32 cellular contexts compared by ENCODE assay signal in genomic region chr6:110856296-110856695, GRCh38.
"Had no signal": no experiment of that assay in that cellular context is flagged by ENCODE, and none has a peak within 500 bp of the region (broad histone marks: within the 10 kb centered on the region; RNA-seq: fewer than 3 reads in every experiment).

No MANE protein-coding gene starts in this region.

- H3K4me3 ChIP-seq: esophagus muscularis mucosa, gastrocnemius medialis, hepatocyte, pancreas, prostate gland, sigmoid colon, smooth muscle cell, stomach, tibial artery, upper lobe of right lung had no signal

- DNase-seq: activated CD4-positive, alpha-beta memory T cell treated with anti-CD3 and anti-CD28 coated beads for 36 hours; activated CD4-positive, alpha-beta T cell treated with anti-CD3 and anti-CD28 coated beads, Interleukin-2, amount 10 ng/mL, durations not matched to agents 24 days and 14 days; activated CD4-positive, CD25-positive, alpha-beta regulatory T cell treated with anti-CD3 and anti-CD28 coated beads, Interleukin-2, amount 50 U/mL, for 72 hours; activated CD8-positive, alpha-beta memory T cell treated with anti-CD3 and anti-CD28 coated beads, Interleukin-2, amount 50 U/mL, for 4 hours; activated gamma-delta T cell; activated naive CD4-positive, alpha-beta T cell treated with anti-CD3 and anti-CD28 coated beads, Interleukin-2, amount 10 ng/mL, durations not matched to agents 7 days and 5 days; activated naive CD8-positive, alpha-beta T cell treated with anti-CD3 and anti-CD28 coated beads, Interleukin-2, amount 10 ng/mL, durations not matched to agents 7 days and 5 days; activated T-cell treated with anti-CD3 and anti-CD28 coated beads, Interleukin-2, amount 50 U/mL, for 1 hour; amniotic stem cell; caudate nucleus; dermis blood vessel endothelial cell; effector CD4-positive, alpha-beta T cell; gastrocnemius medialis; left colon; naive B cell; nephron progenitor cell; pancreas; retina; sigmoid colon; stimulated activated CD4-positive, alpha-beta T cell treated with anti-CD3 and anti-CD28 coated beads, Interleukin-1b, Interleukin-23, amount 100 ng/mL, for 48 hours; stimulated activated CD4-positive, alpha-beta T cell treated with anti-CD3 and anti-CD28 coated beads, Interleukin-4, amount 100 ng/mL, for 4 hours; stimulated activated CD8-positive, alpha-beta memory T cell treated with anti-CD3 and anti-CD28 coated beads, Interleukin-4, amount 100 ng/mL, for 48 hours; stomach; tibial artery; upper lobe of right lung had no signal

- ATAC-seq: gastrocnemius medialis; left colon; pancreas; stimulated activated memory B cell treated with anti-CD40 and anti-IgM and Interleukin-4, amounts not matched to agents 10 μg/mL and 1 μg/mL and 100 μg/mL, for 72 hours; upper lobe of right lung had no signal

- H3K27me3 Mint-ChIP-seq: activated CD4-positive, alpha-beta memory T cell treated with anti-CD3 and anti-CD28 coated beads for 36 hours; activated CD4-positive, alpha-beta T cell treated with anti-CD3 and anti-CD28 coated beads, Interleukin-2, amount 10 ng/mL, durations not matched to agents 24 days and 14 days; activated naive CD8-positive, alpha-beta T cell treated with anti-CD3 and anti-CD28 coated beads, Interleukin-2, amount 10 ng/mL, durations not matched to agents 7 days and 5 days; naive B cell; stimulated activated memory B cell treated with anti-CD40 and anti-IgM and Interleukin-4, amounts not matched to agents 10 μg/mL and 1 μg/mL and 100 μg/mL, for 72 hours had no signal

- H3K9me3 Mint-ChIP-seq: activated CD4-positive, alpha-beta memory T cell treated with anti-CD3 and anti-CD28 coated beads for 36 hours; activated CD4-positive, alpha-beta T cell treated with anti-CD3 and anti-CD28 coated beads, Interleukin-2, amount 10 ng/mL, durations not matched to agents 24 days and 14 days; activated naive CD4-positive, alpha-beta T cell treated with anti-CD3 and anti-CD28 coated beads, Interleukin-2, amount 10 ng/mL, durations not matched to agents 7 days and 5 days; activated naive CD8-positive, alpha-beta T cell treated with anti-CD3 and anti-CD28 coated beads, Interleukin-2, amount 10 ng/mL, durations not matched to agents 7 days and 5 days; activated T-helper 1 cell treated with anti-CD3 and anti-CD28 coated beads, Interleukin-12 subunit alpha, Interleukin-12 subunit beta, Interleukin-2, Interleukin-4 antibody, amounts not matched to agents 30 ng/mL and 10 ng/mL and 1 ng/mL, durations not matched to agents 14 hours and 24 hours and 36 hours; mesothelial cell of epicardium; naive B cell; nephron progenitor cell; stimulated activated memory B cell treated with anti-CD40 and anti-IgM and Interleukin-4, amounts not matched to agents 10 μg/mL and 1 μg/mL and 100 μg/mL, for 72 hours had no signal

- H3K4me3 Mint-ChIP-seq: activated CD4-positive, alpha-beta memory T cell treated with anti-CD3 and anti-CD28 coated beads for 36 hours; activated CD4-positive, alpha-beta T cell treated with anti-CD3 and anti-CD28 coated beads, Interleukin-2, amount 10 ng/mL, durations not matched to agents 24 days and 14 days; activated naive CD4-positive, alpha-beta T cell treated with anti-CD3 and anti-CD28 coated beads, Interleukin-2, amount 10 ng/mL, durations not matched to agents 7 days and 5 days; activated naive CD8-positive, alpha-beta T cell treated with anti-CD3 and anti-CD28 coated beads, Interleukin-2, amount 10 ng/mL, durations not matched to agents 7 days and 5 days; activated T-helper 1 cell treated with anti-CD3 and anti-CD28 coated beads, Interleukin-12 subunit alpha, Interleukin-12 subunit beta, Interleukin-2, Interleukin-4 antibody, amounts not matched to agents 30 ng/mL and 10 ng/mL and 1 ng/mL, durations not matched to agents 14 hours and 24 hours and 36 hours; mesothelial cell of epicardium; naive B cell; nephron progenitor cell; stimulated activated memory B cell treated with anti-CD40 and anti-IgM and Interleukin-4, amounts not matched to agents 10 μg/mL and 1 μg/mL and 100 μg/mL, for 72 hours had no signal

- H3K27me3 ChIP-seq: esophagus muscularis mucosa, gastrocnemius medialis, hepatocyte, pancreas, sigmoid colon, stomach, tibial artery, upper lobe of right lung had no signal

- H3K4me1 ChIP-seq: esophagus muscularis mucosa, gastrocnemius medialis, pancreas, prostate gland, sigmoid colon, stomach, tibial artery, upper lobe of right lung had no signal

- H3K36me3 ChIP-seq: gastrocnemius medialis, pancreas, prostate gland, sigmoid colon, stomach, tibial artery, upper lobe of right lung had no signal

- H3K79me2 ChIP-seq: hepatocyte had no signal

- H2AFZ ChIP-seq: hepatocyte had no signal

- H3K4me1 Mint-ChIP-seq: mesothelial cell of epicardium had no signal

- H3K9me3 ChIP-seq: esophagus muscularis mucosa, gastrocnemius medialis, pancreas, prostate gland, sigmoid colon, stomach, tibial artery, upper lobe of right lung had no signal

- H3K36me3 Mint-ChIP-seq: activated CD4-positive, alpha-beta memory T cell treated with anti-CD3 and anti-CD28 coated beads for 36 hours; activated naive CD4-positive, alpha-beta T cell treated with anti-CD3 and anti-CD28 coated beads, Interleukin-2, amount 10 ng/mL, durations not matched to agents 7 days and 5 days; activated naive CD8-positive, alpha-beta T cell treated with anti-CD3 and anti-CD28 coated beads, Interleukin-2, amount 10 ng/mL, durations not matched to agents 7 days and 5 days; mesothelial cell of epicardium had no signal

- H3K27ac Mint-ChIP-seq: activated CD4-positive, alpha-beta memory T cell treated with anti-CD3 and anti-CD28 coated beads for 36 hours; activated CD4-positive, alpha-beta T cell treated with anti-CD3 and anti-CD28 coated beads, Interleukin-2, amount 10 ng/mL, durations not matched to agents 24 days and 14 days; activated naive CD4-positive, alpha-beta T cell treated with anti-CD3 and anti-CD28 coated beads, Interleukin-2, amount 10 ng/mL, durations not matched to agents 7 days and 5 days; activated naive CD8-positive, alpha-beta T cell treated with anti-CD3 and anti-CD28 coated beads, Interleukin-2, amount 10 ng/mL, durations not matched to agents 7 days and 5 days; activated T-helper 1 cell treated with anti-CD3 and anti-CD28 coated beads, Interleukin-12 subunit alpha, Interleukin-12 subunit beta, Interleukin-2, Interleukin-4 antibody, amounts not matched to agents 30 ng/mL and 10 ng/mL and 1 ng/mL, durations not matched to agents 14 hours and 24 hours and 36 hours; mesothelial cell of epicardium; naive B cell; nephron progenitor cell; stimulated activated memory B cell treated with anti-CD40 and anti-IgM and Interleukin-4, amounts not matched to agents 10 μg/mL and 1 μg/mL and 100 μg/mL, for 72 hours had no signal

- H3K4me2 ChIP-seq: hepatocyte, smooth muscle cell had no signal

- H3K27ac ChIP-seq: esophagus muscularis mucosa, gastrocnemius medialis, hepatocyte, pancreas, prostate gland, sigmoid colon, stomach, tibial artery, upper lobe of right lung had no signal
